13 cellular contexts compared by ENCODE assay signal in the genomic region with DNA sequence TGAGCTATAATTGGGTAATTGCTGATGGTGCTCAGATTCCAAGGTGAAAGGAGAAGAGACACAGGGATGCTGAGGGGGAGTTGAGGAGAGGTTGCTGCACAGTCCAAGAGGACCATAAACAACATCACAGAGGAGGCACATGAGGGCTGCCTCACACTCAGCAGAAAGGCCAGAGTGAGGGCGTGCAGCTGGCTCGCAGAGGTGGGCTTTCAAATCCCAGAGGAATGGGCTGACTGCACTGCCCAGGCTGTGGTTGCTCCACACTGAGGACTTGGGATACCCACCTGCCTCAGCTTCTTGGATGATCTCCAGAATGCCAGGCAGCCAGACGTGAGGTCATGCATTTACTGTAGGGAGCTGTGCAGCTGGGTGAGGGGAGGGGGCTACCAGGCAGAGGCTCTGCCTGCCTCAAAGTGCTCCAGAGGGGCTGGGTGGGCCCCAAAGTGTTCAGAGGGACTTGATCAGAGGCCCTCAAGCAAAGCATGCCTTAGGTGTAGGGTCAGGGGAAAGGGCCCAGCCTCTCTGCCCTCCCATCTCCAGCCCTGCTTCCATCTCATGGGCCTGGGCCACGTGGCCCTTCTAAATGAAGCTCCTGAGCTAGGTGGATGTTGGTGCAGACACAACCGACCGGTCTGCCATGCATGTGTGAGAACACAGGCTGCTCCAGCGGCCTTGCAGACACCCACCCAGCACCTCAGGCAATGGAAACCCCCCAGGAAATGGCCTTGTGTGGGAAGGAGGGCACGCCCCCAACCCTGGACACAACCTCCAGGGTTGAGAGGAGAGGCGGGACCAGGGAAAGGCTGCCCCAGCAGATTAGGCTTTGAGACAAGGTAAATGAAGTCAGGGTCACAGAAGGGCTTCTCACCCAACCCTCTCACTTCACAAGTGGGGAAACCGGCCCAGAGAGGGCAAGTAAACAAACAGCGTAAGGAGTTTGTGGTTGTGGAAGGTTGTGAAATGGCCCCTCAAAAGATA.
"Had no signal": no experiment of that assay in that cellular context is flagged by ENCODE, and none has a peak within 500 bp of the region (broad histone marks: within the 10 kb centered on the region; RNA-seq: fewer than 3 reads in every experiment).

No MANE protein-coding gene starts in this region.

- H3K36me3 ChIP-seq: ascending aorta, neutrophil, thyroid gland had no signal

- DNase-seq: activated CD8-positive, alpha-beta memory T cell treated with anti-CD3 and anti-CD28 coated beads, Interleukin-2, amount 50 U/mL, for 4 hours; activated CD8-positive, alpha-beta T cell treated with anti-CD3 and anti-CD28 coated beads for 36 hours; activated gamma-delta T cell treated with Interleukin-2 at 50 U/mL for 16 hours; activated naive CD8-positive, alpha-beta T cell treated with anti-CD3 and anti-CD28 coated beads, Interleukin-2, amount 10 ng/mL, durations not matched to agents 7 days and 5 days; activated T-cell treated with anti-CD3 and anti-CD28 coated beads, Interleukin-2, amount 50 U/mL, for 72 hours; foreskin melanocyte; posterior cingulate gyrus; T-helper 1 cell; thyroid gland had no signal

- H3K27ac ChIP-seq: ascending aorta, neutrophil, skin epidermis, thyroid gland, VCaP had no signal

- H3K27me3 ChIP-seq: ascending aorta, neutrophil, thyroid gland had no signal

- H3K4me1 ChIP-seq: ascending aorta, thyroid gland had no signal

- H3K9me3 ChIP-seq: ascending aorta, neutrophil, thyroid gland had no signal

- ATAC-seq: activated CD8-positive, alpha-beta T cell treated with anti-CD3 and anti-CD28 coated beads for 36 hours; activated T-cell treated with anti-CD3 and anti-CD28 coated beads, Interleukin-2, amount 50 U/mL, for 72 hours had no signal

- H3K4me3 ChIP-seq: ascending aorta, skin epidermis, thyroid gland had no signal
